Comparison of ENCODE assay signal across 1 cellular context in the genomic region with DNA sequence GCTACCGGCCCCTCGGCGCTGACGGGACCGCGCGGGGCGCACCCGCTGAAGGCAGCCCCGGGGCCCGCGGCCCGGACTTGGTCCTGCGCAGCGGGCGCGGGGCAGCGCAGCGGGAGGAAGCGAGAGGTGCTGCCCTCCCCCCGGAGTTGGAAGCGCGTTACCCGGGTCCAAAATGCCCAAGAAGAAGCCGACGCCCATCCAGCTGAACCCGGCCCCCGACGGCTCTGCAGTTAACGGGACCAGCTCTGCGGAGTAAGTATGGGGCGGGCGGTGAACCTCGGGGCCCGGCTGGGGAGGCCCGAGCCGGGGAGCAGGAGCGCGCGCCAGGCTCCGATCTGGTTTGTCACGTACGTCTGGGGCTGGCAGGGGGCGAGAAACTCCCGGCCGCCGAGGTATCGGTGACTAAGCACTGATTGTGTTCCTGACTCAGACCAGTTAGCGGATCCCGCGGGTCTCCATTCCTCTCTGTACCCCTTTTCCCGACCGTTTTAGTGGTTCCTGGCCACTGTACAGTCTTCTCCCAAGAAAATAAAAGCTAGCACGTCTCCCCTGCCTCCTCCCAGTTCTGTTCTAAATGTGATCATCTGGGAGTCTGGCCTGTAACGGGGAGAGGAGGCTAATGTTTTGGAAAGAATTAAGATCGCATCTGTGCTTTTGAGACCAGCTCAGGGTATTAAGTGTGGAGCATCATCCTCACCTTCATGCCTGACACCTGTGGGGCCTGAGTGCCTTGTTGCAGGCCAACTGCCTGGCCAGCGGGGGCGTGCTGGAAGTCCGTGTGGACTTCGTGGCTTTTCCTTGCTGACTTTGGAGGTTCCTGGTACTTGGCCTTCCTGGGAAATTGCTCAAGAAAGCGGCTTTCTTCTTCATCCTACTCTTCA.
TF ChIP-seq lines count a peak whose summit lies in the region.

No MANE protein-coding gene starts in this region.

TF ChIP-seq in HepG2, 621 proteins besides CTCF, POLR2A, EP300 and RAD21 (continued from another document):
- TF ChIP-seq, protein P1, sequence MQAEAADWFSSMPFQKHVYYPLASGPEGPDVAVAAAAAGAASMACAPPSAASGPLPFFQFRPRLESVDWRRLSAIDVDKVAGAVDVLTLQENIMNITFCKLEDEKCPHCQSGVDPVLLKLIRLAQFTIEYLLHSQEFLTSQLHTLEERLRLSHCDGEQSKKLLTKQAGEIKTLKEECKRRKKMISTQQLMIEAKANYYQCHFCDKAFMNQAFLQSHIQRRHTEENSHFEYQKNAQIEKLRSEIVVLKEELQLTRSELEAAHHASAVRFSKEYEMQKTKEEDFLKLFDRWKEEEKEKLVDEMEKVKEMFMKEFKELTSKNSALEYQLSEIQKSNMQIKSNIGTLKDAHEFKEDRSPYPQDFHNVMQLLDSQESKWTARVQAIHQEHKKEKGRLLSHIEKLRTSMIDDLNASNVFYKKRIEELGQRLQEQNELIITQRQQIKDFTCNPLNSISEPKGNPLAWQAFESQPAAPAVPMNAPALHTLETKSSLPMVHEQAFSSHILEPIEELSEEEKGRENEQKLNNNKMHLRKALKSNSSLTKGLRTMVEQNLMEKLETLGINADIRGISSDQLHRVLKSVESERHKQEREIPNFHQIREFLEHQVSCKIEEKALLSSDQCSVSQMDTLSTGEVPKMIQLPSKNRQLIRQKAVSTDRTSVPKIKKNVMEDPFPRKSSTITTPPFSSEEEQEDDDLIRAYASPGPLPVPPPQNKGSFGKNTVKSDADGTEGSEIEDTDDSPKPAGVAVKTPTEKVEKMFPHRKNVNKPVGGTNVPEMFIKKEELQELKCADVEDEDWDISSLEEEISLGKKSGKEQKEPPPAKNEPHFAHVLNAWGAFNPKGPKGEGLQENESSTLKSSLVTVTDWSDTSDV (CRISPR knock-in tag; IDR thresholded peaks at IDR 0.05) = peak; percentile 38; the same call in 1 of the 2 replicates
- no peak for TF ChIP-seq ZNF24 (IDR thresholded peaks at IDR 0.05)
- no peak for TF ChIP-seq MLLT10 (CRISPR knock-in tag; IDR thresholded peaks at IDR 0.05)
- 0 out of 2 replicates have a peak, but pooled peaks have one; percentile 47 for TF ChIP-seq MEIS1 (CRISPR knock-in tag; IDR thresholded peaks at IDR 0.05; ENCODE audit: borderline replicate concordance)
- 0 out of 2 replicates have a peak, but pooled peaks have one; percentile 55 for TF ChIP-seq KMT2A (CRISPR knock-in tag; IDR thresholded peaks at IDR 0.05)
- peak; percentile 29; the same call in 1 of the 2 replicates for TF ChIP-seq NFKB2 (CRISPR knock-in tag; IDR thresholded peaks at IDR 0.05; ENCODE audit: borderline replicate concordance)
- TF ChIP-seq ZNF225 (CRISPR knock-in tag; IDR thresholded peaks at IDR 0.05) = 0 out of 2 replicates have a peak, but pooled peaks have one; percentile 36
- peak; percentile 52; the same call in 1 of the 2 replicates for TF ChIP-seq ZFY (CRISPR knock-in tag; IDR thresholded peaks at IDR 0.05)
- peak; percentile 75 for TF ChIP-seq ZFX (CRISPR knock-in tag; IDR thresholded peaks at IDR 0.05; ENCODE audit: low read depth)
- no peak for TF ChIP-seq CENPBD1 (CRISPR knock-in tag; IDR thresholded peaks at IDR 0.05; ENCODE audit: borderline replicate concordance, low read depth)
